23 cellular contexts compared by ENCODE assay signal in the genomic region with DNA sequence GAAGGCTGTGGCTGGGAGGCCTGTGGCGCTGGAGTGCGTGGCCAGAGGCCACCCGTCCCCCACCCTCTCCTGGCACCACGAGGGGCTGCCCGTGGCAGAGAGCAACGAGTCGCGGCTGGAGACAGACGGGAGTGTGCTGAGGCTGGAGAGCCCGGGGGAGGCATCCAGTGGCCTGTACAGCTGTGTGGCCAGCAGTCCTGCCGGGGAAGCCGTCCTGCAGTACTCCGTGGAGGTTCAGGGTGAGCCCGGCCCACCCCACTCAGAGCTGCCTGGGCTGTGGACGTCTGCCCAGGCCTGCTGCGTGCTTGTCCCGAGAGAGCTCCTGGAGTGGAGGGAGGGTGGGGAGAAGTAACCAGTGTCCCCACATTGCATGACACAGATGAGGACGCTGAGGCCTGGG.
"Had no signal": no experiment of that assay in that cellular context is flagged by ENCODE, and none has a peak within 500 bp of the region (broad histone marks: within the 10 kb centered on the region; RNA-seq: fewer than 3 reads in every experiment).

No MANE protein-coding gene starts in this region.

- H3K27ac ChIP-seq: breast epithelium, Peyer's patch, RWPE1, WERI-Rb-1 had no signal

- H3K36me3 ChIP-seq: breast epithelium, Peyer's patch, WERI-Rb-1 had no signal

- H3K4me1 ChIP-seq: breast epithelium had no signal

- H3K36me3 Mint-ChIP-seq: activated naive CD4-positive, alpha-beta T cell treated with anti-CD3 and anti-CD28 coated beads, Interleukin-2, amount 50 U/mL, for 24 hours had no signal

- ATAC-seq: activated CD8-positive, alpha-beta T cell treated with anti-CD3 and anti-CD28 coated beads for 36 hours had no signal

- H3K4me3 Mint-ChIP-seq: activated CD8-positive, alpha-beta T cell treated with anti-CD3 and anti-CD28 coated beads for 36 hours; activated naive CD4-positive, alpha-beta T cell treated with anti-CD3 and anti-CD28 coated beads, Interleukin-2, amount 50 U/mL, for 24 hours had no signal

- H3K27me3 Mint-ChIP-seq: activated CD8-positive, alpha-beta T cell treated with anti-CD3 and anti-CD28 coated beads for 36 hours; activated naive CD4-positive, alpha-beta T cell treated with anti-CD3 and anti-CD28 coated beads, Interleukin-2, amount 50 U/mL, for 24 hours had no signal

- DNase-seq: activated CD4-positive, alpha-beta T cell treated with anti-CD3 and anti-CD28 coated beads for 4 hours; activated CD8-positive, alpha-beta memory T cell treated with anti-CD3 and anti-CD28 coated beads, Interleukin-2, amount 50 U/mL, for 4 hours; activated CD8-positive, alpha-beta T cell treated with anti-CD3 and anti-CD28 coated beads for 36 hours; aorta; Karpas-422; MM.1S; NCI-H1105; NCI-H1436; NCI-H1694 treated with DMSO at 0.1 percent for 48 hours; NCI-H2029 treated with DMSO at 0.1 percent for 48 hours; NCI-H345; NCI-H510A; NCI-H69; NK-92 treated with Interleukin-12 subunit alpha and Interleukin-12 subunit beta, amount 100 ng/mL, for 24 hours; OCI-M1; Peyer's patch; SHP77 treated with DMSO at 0.1 percent for 48 hours; T-helper 2 cell; T1000; WERI-Rb-1 had no signal

- H3K4me1 Mint-ChIP-seq: activated naive CD4-positive, alpha-beta T cell treated with anti-CD3 and anti-CD28 coated beads, Interleukin-2, amount 50 U/mL, for 24 hours had no signal

- H3K4me3 ChIP-seq: breast epithelium, Peyer's patch had no signal

- H3K9me3 ChIP-seq: breast epithelium, Peyer's patch had no signal

- H3K27ac Mint-ChIP-seq: activated CD8-positive, alpha-beta T cell treated with anti-CD3 and anti-CD28 coated beads for 36 hours; activated naive CD4-positive, alpha-beta T cell treated with anti-CD3 and anti-CD28 coated beads, Interleukin-2, amount 50 U/mL, for 24 hours had no signal

- H3K9me3 Mint-ChIP-seq: activated CD8-positive, alpha-beta T cell treated with anti-CD3 and anti-CD28 coated beads for 36 hours; activated naive CD4-positive, alpha-beta T cell treated with anti-CD3 and anti-CD28 coated beads, Interleukin-2, amount 50 U/mL, for 24 hours had no signal

- H3K27me3 ChIP-seq: breast epithelium, Peyer's patch had no signal
